In the genomic region with DNA sequence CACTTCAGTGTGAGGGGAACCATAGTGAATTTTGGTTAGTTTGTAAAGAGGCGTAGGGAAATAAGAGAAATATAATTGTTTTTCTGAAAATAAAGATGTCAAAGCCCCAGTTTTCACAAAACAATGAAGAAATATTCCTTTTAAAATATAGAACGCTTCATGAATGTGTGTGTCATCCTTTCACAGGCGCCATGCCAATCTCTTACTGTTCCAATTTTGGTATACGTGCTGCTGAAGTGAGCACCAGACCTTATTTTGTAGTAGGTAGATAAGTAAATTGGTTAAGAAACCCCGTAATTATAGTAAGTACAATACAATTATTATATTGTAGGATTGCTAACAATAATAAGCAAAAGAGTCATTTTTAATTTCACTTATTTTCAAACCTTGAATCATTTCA, we compare ENCODE assay signal across 1 cellular context.
TF ChIP-seq lines count a peak whose summit lies in the region.

No MANE protein-coding gene starts in this region.

TF ChIP-seq in IMR-90, 13 proteins besides CTCF, POLR2A, EP300 and RAD21:
- no peak for TF ChIP-seq RCOR1 (IDR thresholded peaks at IDR 0.05; ENCODE audit: insufficient replicate concordance, low read length)
- no peak for TF ChIP-seq NFE2L2 (IDR thresholded peaks at IDR 0.05; ENCODE audit: low read depth, low read length)
- TF ChIP-seq MAZ (IDR thresholded peaks at IDR 0.05; ENCODE audit: borderline replicate concordance, low read depth, low read length), result no peak
- no peak for TF ChIP-seq SMC3 (IDR thresholded peaks at IDR 0.05; ENCODE audit: low read depth, low read length)
- no peak for TF ChIP-seq CHD1 (IDR thresholded peaks at IDR 0.05; ENCODE audit: low read depth, low read length)
- TF ChIP-seq ELK1 (IDR thresholded peaks at IDR 0.05; ENCODE audit: borderline replicate concordance, low read depth, low read length), result no peak
- TF ChIP-seq CEBPB (IDR thresholded peaks at IDR 0.05; ENCODE audit: low read depth, low read length), result no peak
- no peak for TF ChIP-seq BHLHE40 (IDR thresholded peaks at IDR 0.05; ENCODE audit: low read depth, low read length)
- TF ChIP-seq FOS (IDR thresholded peaks at IDR 0.05; ENCODE audit: low read depth, low read length), result no peak
- no peak for TF ChIP-seq MAFK (IDR thresholded peaks at IDR 0.05; ENCODE audit: low read depth, low read length)
- TF ChIP-seq RFX5 (IDR thresholded peaks at IDR 0.05; ENCODE audit: low read depth, low read length), result no peak
- no peak for TF ChIP-seq MXI1 (IDR thresholded peaks at IDR 0.05; ENCODE audit: borderline replicate concordance, low read depth, low read length)
- TF ChIP-seq, protein P1, sequence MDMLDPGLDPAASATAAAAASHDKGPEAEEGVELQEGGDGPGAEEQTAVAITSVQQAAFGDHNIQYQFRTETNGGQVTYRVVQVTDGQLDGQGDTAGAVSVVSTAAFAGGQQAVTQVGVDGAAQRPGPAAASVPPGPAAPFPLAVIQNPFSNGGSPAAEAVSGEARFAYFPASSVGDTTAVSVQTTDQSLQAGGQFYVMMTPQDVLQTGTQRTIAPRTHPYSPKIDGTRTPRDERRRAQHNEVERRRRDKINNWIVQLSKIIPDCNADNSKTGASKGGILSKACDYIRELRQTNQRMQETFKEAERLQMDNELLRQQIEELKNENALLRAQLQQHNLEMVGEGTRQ (IDR thresholded peaks at IDR 0.05; ENCODE audit: low read depth, low read length), result no peak
